25 cellular contexts compared by ENCODE assay signal in the genomic region with DNA sequence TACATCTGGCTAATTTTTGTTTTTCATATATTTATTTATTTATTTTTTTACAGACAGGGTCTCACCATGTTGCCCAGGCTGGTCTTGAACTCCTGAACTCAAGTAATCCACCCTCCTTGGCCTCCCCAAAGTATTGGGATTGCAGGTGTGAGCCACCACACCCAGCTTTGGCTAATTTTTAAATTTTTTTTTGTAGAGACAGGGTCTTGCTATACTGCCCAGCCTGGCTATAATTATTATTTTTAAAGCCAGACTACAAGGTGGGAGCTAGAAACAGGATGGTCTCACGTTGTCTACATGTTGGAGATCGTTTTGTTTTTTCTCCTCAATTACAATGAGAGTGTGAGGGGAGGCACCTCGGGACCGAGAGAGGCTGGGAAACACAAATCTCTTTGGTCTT. TPM values are rescaled to one million over a fixed set of nuclear protein-coding genes. Genes with fewer than 3 reads are reported as not detected.
DNase-seq lines count a peak whose midpoint lies in the region; ATAC-seq and TF ChIP-seq lines count a peak whose summit lies in the region.
"Had no signal": no experiment of that assay in that cellular context is flagged by ENCODE, and none has a peak within 500 bp of the region (broad histone marks: within the 10 kb centered on the region; RNA-seq: fewer than 3 reads in every experiment).

No MANE protein-coding gene starts in this region.

- TF ChIP-seq CTCF in HEK293 (tag by site-specific recombination; IDR thresholded peaks at IDR 0.05), result no peak
- TF ChIP-seq CTCF in WERI-Rb-1 (IDR thresholded peaks at IDR 0.05; ENCODE audit: low read depth, low read length), result no peak
- no peak for TF ChIP-seq CTCF in glutamatergic neuron (IDR thresholded peaks at IDR 0.05; ENCODE audit: partially characterized antibody, unreplicated experiment)

- no peak for ATAC-seq in activated T-cell treated with anti-CD3 and anti-CD28 coated beads, Interleukin-2, amount 50 U/mL, for 4 hours
- ATAC-seq in HG02840 (IDR thresholded peaks at IDR 0.05; ENCODE audit: low FRiP score, unreplicated experiment), result no peak
- ATAC-seq: A549, GM12878 had no signal

- peaks cover 33% of the 10 kb centered on the region for H3K4me1 Mint-ChIP-seq in glutamatergic neuron (ENCODE audit: low read depth, unreplicated experiment)
- H3K4me1 Mint-ChIP-seq in activated T-cell treated with anti-CD3 and anti-CD28 coated beads, Interleukin-2, amount 50 U/mL, for 4 hours (ENCODE audit: low read depth), result no peaks in the 10 kb centered on the region
- H3K4me1 Mint-ChIP-seq in activated naive CD8-positive, alpha-beta T cell treated with anti-CD3 and anti-CD28 coated beads for 36 hours, result no peaks in the 10 kb centered on the region
- H3K4me1 Mint-ChIP-seq: B cell; CD14-positive monocyte; CD4-positive, alpha-beta memory T cell had no signal

- H3K36me3 ChIP-seq in HEK293 (ENCODE audit: control insufficient read depth in 2 of 2, insufficient read depth in 1 of 2, low read length in 2 of 2), result peaks cover 0 to 10% of the 10 kb centered on the region in 2 experiments; a peak in 1 of 3 replicates
- H3K36me3 ChIP-seq in WERI-Rb-1, result peaks cover 36% of the 10 kb centered on the region

- CTCF ChIA-PET in HEK293 (lab: Yijun Ruan, JAX), result interaction anchor here (0.6 to 15.5 kb wide), 3 partner anchors 10 to 218 kb away, joined by 3 to 305 read pairs (median 4); a partner anchor contains a TSS

- no peaks in the 10 kb centered on the region for H3K36me3 Mint-ChIP-seq in glutamatergic neuron (ENCODE audit: unreplicated experiment)
- no peaks in the 10 kb centered on the region for H3K36me3 Mint-ChIP-seq in activated T-cell treated with anti-CD3 and anti-CD28 coated beads, Interleukin-2, amount 50 U/mL, for 4 hours (ENCODE audit: insufficient read depth)
- no peaks in the 10 kb centered on the region for H3K36me3 Mint-ChIP-seq in activated naive CD8-positive, alpha-beta T cell treated with anti-CD3 and anti-CD28 coated beads for 36 hours
- H3K36me3 Mint-ChIP-seq: CD14-positive monocyte; CD4-positive, alpha-beta memory T cell; CD4-positive, CD25-positive, alpha-beta regulatory T cell; CD8-positive, alpha-beta memory T cell had no signal

- H3K9me3 ChIP-seq in HEK293 (ENCODE audit: control insufficient read depth, insufficient read depth, low read depth, low read length) (no peaks in the 10 kb centered on the region), WERI-Rb-1 (ENCODE audit: severe bottlenecking) (no peaks in the 10 kb centered on the region)
- H3K9me3 ChIP-seq: A549; BLaER1 treated with 17β-estradiol and CSF1 and Interleukin-3, amounts not matched to agents 10 nM and 100 nM had no signal

- peak overlapping the region; percentile 75 for H3K27ac Mint-ChIP-seq in glutamatergic neuron (ENCODE audit: unreplicated experiment)
- H3K27ac Mint-ChIP-seq in activated naive CD8-positive, alpha-beta T cell treated with anti-CD3 and anti-CD28 coated beads for 36 hours, result no peak overlapping the region
- H3K27ac Mint-ChIP-seq: B cell; CD14-positive monocyte; CD4-positive, alpha-beta memory T cell; CD8-positive, alpha-beta memory T cell had no signal

- peaks cover 10% of the 10 kb centered on the region for H3K27me3 Mint-ChIP-seq in glutamatergic neuron (ENCODE audit: unreplicated experiment)
- H3K27me3 Mint-ChIP-seq in activated T-cell treated with anti-CD3 and anti-CD28 coated beads, Interleukin-2, amount 50 U/mL, for 4 hours (ENCODE audit: low read depth), result peaks cover 59% of the 10 kb centered on the region
- H3K27me3 Mint-ChIP-seq in activated naive CD8-positive, alpha-beta T cell treated with anti-CD3 and anti-CD28 coated beads for 36 hours, result peaks cover 49% of the 10 kb centered on the region

- H3K27me3 ChIP-seq in WERI-Rb-1 (ENCODE audit: insufficient read depth, low read depth, severe bottlenecking), result no peaks in the 10 kb centered on the region
- H3K27me3 ChIP-seq: BLaER1 treated with 17β-estradiol and CSF1 and Interleukin-3, amounts not matched to agents 10 nM and 100 nM had no signal

- DNase-seq in WERI-Rb-1 (no peak), glutamatergic neuron (no peak)
- no peak for DNase-seq in activated T-cell treated with anti-CD3 and anti-CD28 coated beads, Interleukin-2, amount 50 U/mL, for 4 hours
- no peak for DNase-seq in activated naive CD8-positive, alpha-beta T cell treated with anti-CD3 and anti-CD28 coated beads for 36 hours
- DNase-seq: AML-193; CD4-positive, alpha-beta memory T cell; CD4-positive, CD25-positive, alpha-beta regulatory T cell; CD8-positive, alpha-beta memory T cell; COR-L47; DMS 273 treated with DMSO at 0.1 percent for 48 hours; DMS153; DMS53; DMS79; DND-41; EL; GDM1 had no signal

- POLR2A ChIA-PET in HEK293 (lab: Yijun Ruan, JAX), result no interaction called here

- H3K4me3 Mint-ChIP-seq in glutamatergic neuron (ENCODE audit: unreplicated experiment), result no peak overlapping the region
- no peak overlapping the region for H3K4me3 Mint-ChIP-seq in activated T-cell treated with anti-CD3 and anti-CD28 coated beads, Interleukin-2, amount 50 U/mL, for 4 hours
- H3K4me3 Mint-ChIP-seq in activated naive CD8-positive, alpha-beta T cell treated with anti-CD3 and anti-CD28 coated beads for 36 hours, result no peak overlapping the region
- H3K4me3 Mint-ChIP-seq: B cell; CD4-positive, alpha-beta memory T cell; CD4-positive, CD25-positive, alpha-beta regulatory T cell; CD8-positive, alpha-beta memory T cell had no signal

- peaks cover 11% of the 10 kb centered on the region for H3K9me3 Mint-ChIP-seq in glutamatergic neuron (ENCODE audit: unreplicated experiment)
- H3K9me3 Mint-ChIP-seq in activated T-cell treated with anti-CD3 and anti-CD28 coated beads, Interleukin-2, amount 50 U/mL, for 4 hours, result no peaks in the 10 kb centered on the region
- H3K9me3 Mint-ChIP-seq in activated naive CD8-positive, alpha-beta T cell treated with anti-CD3 and anti-CD28 coated beads for 36 hours, result no peaks in the 10 kb centered on the region
- H3K9me3 Mint-ChIP-seq: CD8-positive, alpha-beta memory T cell had no signal

- H3K27ac ChIP-seq in HEK293 (ENCODE audit: extremely low read depth, low read depth, low read length) (no peak overlapping the region), WERI-Rb-1 (peak overlapping the region; percentile 98)
- H3K27ac ChIP-seq: 22Rv1; A549; BLaER1 treated with 17β-estradiol and CSF1 and Interleukin-3, amounts not matched to agents 10 nM and 100 nM had no signal

- no peaks in the 10 kb centered on the region for H3K4me1 ChIP-seq in HEK293 (ENCODE audit: control insufficient read depth, insufficient read depth, low read length)
- H3K4me1 ChIP-seq: A549 had no signal

- no peak overlapping the region for H3K4me3 ChIP-seq in HEK293 (ENCODE audit: low read depth, low read length)
- H3K4me3 ChIP-seq in WERI-Rb-1 (ENCODE audit: low read depth, low read length), result no peak overlapping the region
- H3K4me3 ChIP-seq: A549; BLaER1 treated with 17β-estradiol and CSF1 and Interleukin-3, amounts not matched to agents 10 nM and 100 nM; GM12878 had no signal

TF ChIP-seq in HEK293, 187 proteins besides CTCF, POLR2A, EP300 and RAD21:
- TF ChIP-seq ZNF121 (tag by site-specific recombination; IDR thresholded peaks at IDR 0.05), result peak; percentile 93
- no peak for TF ChIP-seq ZNF837 (tag by site-specific recombination; IDR thresholded peaks at IDR 0.05)

RNA-seq across cellular contexts. Expression of a gene that starts 23.8 kb away (rescaled TPM):
- total RNA-seq in glutamatergic neuron (ENCODE audit: unreplicated experiment), result 31.5 TPM
- 1 to 10 TPM; 1.4 to 2.6 (median 2.6) TPM for total RNA-seq in activated T-cell treated with anti-CD3 and anti-CD28 coated beads, Interleukin-2, amount 50 U/mL, for 4 hours
- total RNA-seq in activated naive CD8-positive, alpha-beta T cell treated with anti-CD3 and anti-CD28 coated beads for 36 hours, result 1 to 10 TPM; 5.1 TPM
- total RNA-seq: A172; CD4-positive, alpha-beta memory T cell; CD4-positive, CD25-positive, alpha-beta regulatory T cell had no signal
